In the genomic region with DNA sequence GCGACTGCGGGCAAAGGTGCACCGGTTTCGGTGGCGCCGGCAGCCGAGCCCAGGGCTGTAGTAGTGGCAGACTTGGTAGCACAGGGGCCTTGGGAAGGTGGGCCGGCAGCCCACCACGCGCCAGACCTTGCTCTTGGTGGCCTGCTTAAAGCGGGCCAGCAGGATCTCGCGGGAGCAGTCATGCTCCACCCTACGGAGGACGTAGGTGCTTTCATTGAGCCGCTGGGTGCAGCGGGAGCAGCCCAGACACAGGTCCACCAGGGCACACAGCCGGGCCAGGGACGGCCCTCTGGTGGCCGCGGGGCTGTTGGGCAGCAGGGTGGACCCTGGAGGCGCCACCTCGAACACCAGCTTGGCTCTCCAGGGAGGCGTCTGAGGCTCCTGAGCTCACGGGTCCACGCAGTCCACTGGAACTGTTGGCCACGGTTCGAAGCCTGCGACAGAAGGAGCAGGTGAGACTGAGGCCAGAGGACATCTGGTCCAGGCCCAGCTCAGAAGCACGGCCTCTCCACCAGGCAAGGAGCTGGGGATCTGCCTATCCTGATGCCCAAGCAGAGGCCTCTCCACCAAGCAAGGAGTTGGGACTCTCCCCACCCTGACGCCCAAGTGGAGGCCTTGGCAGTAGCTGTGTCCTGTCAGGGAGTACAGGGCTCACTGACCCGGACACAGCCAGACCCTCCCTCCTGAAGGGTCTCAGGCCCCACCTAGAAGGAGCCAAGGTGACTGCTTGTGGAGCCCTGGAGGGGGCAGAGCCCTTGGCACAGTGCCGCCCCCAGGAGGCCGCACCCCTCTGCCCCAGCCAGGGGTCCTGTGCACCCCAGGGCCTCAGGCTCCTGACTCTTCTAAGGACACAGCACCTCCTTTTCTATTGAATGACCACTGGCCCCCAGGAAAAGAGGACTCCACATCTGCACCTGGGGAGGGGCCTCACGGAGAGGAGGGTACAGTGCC, we compare ENCODE assay signal across 1 cellular context.
A peak's percentile ranks its signal among the peaks of the same experiment; 100 is the strongest.
TF ChIP-seq lines count a peak whose summit lies in the region.

No MANE protein-coding gene starts in this region.

TF ChIP-seq in HepG2, 621 proteins besides CTCF, POLR2A, EP300 and RAD21 (continued from another document and continues in another):
- TF ChIP-seq, protein P1, sequence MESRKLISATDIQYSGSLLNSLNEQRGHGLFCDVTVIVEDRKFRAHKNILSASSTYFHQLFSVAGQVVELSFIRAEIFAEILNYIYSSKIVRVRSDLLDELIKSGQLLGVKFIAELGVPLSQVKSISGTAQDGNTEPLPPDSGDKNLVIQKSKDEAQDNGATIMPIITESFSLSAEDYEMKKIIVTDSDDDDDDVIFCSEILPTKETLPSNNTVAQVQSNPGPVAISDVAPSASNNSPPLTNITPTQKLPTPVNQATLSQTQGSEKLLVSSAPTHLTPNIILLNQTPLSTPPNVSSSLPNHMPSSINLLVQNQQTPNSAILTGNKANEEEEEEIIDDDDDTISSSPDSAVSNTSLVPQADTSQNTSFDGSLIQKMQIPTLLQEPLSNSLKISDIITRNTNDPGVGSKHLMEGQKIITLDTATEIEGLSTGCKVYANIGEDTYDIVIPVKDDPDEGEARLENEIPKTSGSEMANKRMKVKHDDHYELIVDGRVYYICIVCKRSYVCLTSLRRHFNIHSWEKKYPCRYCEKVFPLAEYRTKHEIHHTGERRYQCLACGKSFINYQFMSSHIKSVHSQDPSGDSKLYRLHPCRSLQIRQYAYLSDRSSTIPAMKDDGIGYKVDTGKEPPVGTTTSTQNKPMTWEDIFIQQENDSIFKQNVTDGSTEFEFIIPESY (CRISPR knock-in tag; IDR thresholded peaks at IDR 0.05), result peak; percentile 100
- TF ChIP-seq DNMT1 (CRISPR knock-in tag; IDR thresholded peaks at IDR 0.05), result no peak; the same call in 1 of the 2 replicates
- TF ChIP-seq CBX2 (IDR thresholded peaks at IDR 0.05; ENCODE audit: low read depth, low read length), result no peak
- TF ChIP-seq CBX2 (CRISPR knock-in tag; IDR thresholded peaks at IDR 0.05; ENCODE audit: low read depth), result no peak
- no peak for TF ChIP-seq MTA3 (CRISPR knock-in tag; IDR thresholded peaks at IDR 0.05)
- TF ChIP-seq ZNF296 (CRISPR knock-in tag; conservative IDR thresholded peaks at IDR 0.05), result peak; percentile 61; the same call in 1 of the 2 replicates
- TF ChIP-seq, protein P2, sequence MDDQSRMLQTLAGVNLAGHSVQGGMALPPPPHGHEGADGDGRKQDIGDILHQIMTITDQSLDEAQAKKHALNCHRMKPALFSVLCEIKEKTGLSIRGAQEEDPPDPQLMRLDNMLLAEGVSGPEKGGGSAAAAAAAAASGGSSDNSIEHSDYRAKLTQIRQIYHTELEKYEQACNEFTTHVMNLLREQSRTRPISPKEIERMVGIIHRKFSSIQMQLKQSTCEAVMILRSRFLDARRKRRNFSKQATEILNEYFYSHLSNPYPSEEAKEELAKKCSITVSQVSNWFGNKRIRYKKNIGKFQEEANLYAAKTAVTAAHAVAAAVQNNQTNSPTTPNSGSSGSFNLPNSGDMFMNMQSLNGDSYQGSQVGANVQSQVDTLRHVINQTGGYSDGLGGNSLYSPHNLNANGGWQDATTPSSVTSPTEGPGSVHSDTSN (CRISPR knock-in tag; IDR thresholded peaks at IDR 0.05; ENCODE audit: borderline replicate concordance), result no peak
- TF ChIP-seq NFIB (CRISPR knock-in tag; IDR thresholded peaks at IDR 0.05; ENCODE audit: borderline replicate concordance), result no peak
- no peak; the same call in 1 of the 2 replicates for TF ChIP-seq BORCS8-MEF2B (CRISPR knock-in tag; IDR thresholded peaks at IDR 0.05)
- peak; percentile 62; the same call in 1 of the 2 replicates for TF ChIP-seq SAFB2 (CRISPR knock-in tag; IDR thresholded peaks at IDR 0.05; ENCODE audit: borderline replicate concordance, low read depth)
- no peak for TF ChIP-seq NKX3-1 (CRISPR knock-in tag; IDR thresholded peaks at IDR 0.05)
- TF ChIP-seq, protein P3, sequence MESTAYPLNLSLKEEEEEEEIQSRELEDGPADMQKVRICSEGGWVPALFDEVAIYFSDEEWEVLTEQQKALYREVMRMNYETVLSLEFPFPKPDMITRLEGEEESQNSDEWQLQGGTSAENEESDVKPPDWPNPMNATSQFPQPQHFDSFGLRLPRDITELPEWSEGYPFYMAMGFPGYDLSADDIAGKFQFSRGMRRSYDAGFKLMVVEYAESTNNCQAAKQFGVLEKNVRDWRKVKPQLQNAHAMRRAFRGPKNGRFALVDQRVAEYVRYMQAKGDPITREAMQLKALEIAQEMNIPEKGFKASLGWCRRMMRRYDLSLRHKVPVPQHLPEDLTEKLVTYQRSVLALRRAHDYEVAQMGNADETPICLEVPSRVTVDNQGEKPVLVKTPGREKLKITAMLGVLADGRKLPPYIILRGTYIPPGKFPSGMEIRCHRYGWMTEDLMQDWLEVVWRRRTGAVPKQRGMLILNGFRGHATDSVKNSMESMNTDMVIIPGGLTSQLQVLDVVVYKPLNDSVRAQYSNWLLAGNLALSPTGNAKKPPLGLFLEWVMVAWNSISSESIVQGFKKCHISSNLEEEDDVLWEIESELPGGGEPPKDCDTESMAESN (CRISPR knock-in tag; conservative IDR thresholded peaks at IDR 0.05), result no peak
- TF ChIP-seq MTF1 (CRISPR knock-in tag; IDR thresholded peaks at IDR 0.05), result no peak
- no peak for TF ChIP-seq ZMAT3 (CRISPR knock-in tag; conservative IDR thresholded peaks at IDR 0.05)
- TF ChIP-seq ZNF572 (CRISPR knock-in tag; IDR thresholded peaks at IDR 0.05), result 0 out of 2 replicates have a peak, but pooled peaks have one; percentile 8
- TF ChIP-seq ELF3 (CRISPR knock-in tag; IDR thresholded peaks at IDR 0.05), result 0 out of 2 replicates have a peak, but pooled peaks have one; percentile 8
- no peak for TF ChIP-seq SNAPC2 (CRISPR knock-in tag; IDR thresholded peaks at IDR 0.05)
- TF ChIP-seq RFXANK (CRISPR knock-in tag; IDR thresholded peaks at IDR 0.05), result 0 out of 2 replicates have a peak, but pooled peaks have one; percentile 8
- peak; percentile 46; the same call in 1 of the 2 replicates for TF ChIP-seq ZFX (CRISPR knock-in tag; IDR thresholded peaks at IDR 0.05; ENCODE audit: low read depth)
- no peak for TF ChIP-seq MTF2 (CRISPR knock-in tag; IDR thresholded peaks at IDR 0.05; ENCODE audit: borderline replicate concordance)
- TF ChIP-seq SRSF9 (IDR thresholded peaks at IDR 0.05; ENCODE audit: borderline replicate concordance, insufficient read depth, low read depth, low read length, poor library complexity, severe bottlenecking), result no peak
- peak; percentile 59 for TF ChIP-seq STAG1 (CRISPR knock-in tag; IDR thresholded peaks at IDR 0.05)
- TF ChIP-seq ZNF546 (CRISPR knock-in tag; conservative IDR thresholded peaks at IDR 0.05), result 0 out of 2 replicates have a peak, but pooled peaks have one; percentile 27
- TF ChIP-seq ZNF556 (CRISPR knock-in tag; IDR thresholded peaks at IDR 0.05; ENCODE audit: borderline replicate concordance), result 0 out of 2 replicates have a peak, but pooled peaks have one; percentile 67
- no peak for TF ChIP-seq ZNF124 (CRISPR knock-in tag; IDR thresholded peaks at IDR 0.05)
- no peak for TF ChIP-seq ZFP41 (CRISPR knock-in tag; IDR thresholded peaks at IDR 0.05; ENCODE audit: borderline replicate concordance)
- no peak for TF ChIP-seq CBX1 (IDR thresholded peaks at IDR 0.05; ENCODE audit: low read depth)
- TF ChIP-seq, protein P4, sequence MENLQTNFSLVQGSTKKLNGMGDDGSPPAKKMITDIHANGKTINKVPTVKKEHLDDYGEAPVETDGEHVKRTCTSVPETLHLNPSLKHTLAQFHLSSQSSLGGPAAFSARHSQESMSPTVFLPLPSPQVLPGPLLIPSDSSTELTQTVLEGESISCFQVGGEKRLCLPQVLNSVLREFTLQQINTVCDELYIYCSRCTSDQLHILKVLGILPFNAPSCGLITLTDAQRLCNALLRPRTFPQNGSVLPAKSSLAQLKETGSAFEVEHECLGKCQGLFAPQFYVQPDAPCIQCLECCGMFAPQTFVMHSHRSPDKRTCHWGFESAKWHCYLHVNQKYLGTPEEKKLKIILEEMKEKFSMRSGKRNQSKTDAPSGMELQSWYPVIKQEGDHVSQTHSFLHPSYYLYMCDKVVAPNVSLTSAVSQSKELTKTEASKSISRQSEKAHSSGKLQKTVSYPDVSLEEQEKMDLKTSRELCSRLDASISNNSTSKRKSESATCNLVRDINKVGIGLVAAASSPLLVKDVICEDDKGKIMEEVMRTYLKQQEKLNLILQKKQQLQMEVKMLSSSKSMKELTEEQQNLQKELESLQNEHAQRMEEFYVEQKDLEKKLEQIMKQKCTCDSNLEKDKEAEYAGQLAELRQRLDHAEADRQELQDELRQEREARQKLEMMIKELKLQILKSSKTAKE (CRISPR knock-in tag; IDR thresholded peaks at IDR 0.05; ENCODE audit: borderline replicate concordance), result no peak
- TF ChIP-seq SATB2 (CRISPR knock-in tag; IDR thresholded peaks at IDR 0.05), result no peak
- TF ChIP-seq RXRA (CRISPR knock-in tag; IDR thresholded peaks at IDR 0.05), result peak; percentile 82; the same call in 1 of the 2 replicates
- peak; percentile 37; the same call in 1 of the 2 replicates for TF ChIP-seq NRL (CRISPR knock-in tag; IDR thresholded peaks at IDR 0.05; ENCODE audit: borderline replicate concordance)
- no peak for TF ChIP-seq TBL1XR1 (IDR thresholded peaks at IDR 0.05; ENCODE audit: borderline replicate concordance, low read length, partially characterized antibody)
- TF ChIP-seq, protein P5, sequence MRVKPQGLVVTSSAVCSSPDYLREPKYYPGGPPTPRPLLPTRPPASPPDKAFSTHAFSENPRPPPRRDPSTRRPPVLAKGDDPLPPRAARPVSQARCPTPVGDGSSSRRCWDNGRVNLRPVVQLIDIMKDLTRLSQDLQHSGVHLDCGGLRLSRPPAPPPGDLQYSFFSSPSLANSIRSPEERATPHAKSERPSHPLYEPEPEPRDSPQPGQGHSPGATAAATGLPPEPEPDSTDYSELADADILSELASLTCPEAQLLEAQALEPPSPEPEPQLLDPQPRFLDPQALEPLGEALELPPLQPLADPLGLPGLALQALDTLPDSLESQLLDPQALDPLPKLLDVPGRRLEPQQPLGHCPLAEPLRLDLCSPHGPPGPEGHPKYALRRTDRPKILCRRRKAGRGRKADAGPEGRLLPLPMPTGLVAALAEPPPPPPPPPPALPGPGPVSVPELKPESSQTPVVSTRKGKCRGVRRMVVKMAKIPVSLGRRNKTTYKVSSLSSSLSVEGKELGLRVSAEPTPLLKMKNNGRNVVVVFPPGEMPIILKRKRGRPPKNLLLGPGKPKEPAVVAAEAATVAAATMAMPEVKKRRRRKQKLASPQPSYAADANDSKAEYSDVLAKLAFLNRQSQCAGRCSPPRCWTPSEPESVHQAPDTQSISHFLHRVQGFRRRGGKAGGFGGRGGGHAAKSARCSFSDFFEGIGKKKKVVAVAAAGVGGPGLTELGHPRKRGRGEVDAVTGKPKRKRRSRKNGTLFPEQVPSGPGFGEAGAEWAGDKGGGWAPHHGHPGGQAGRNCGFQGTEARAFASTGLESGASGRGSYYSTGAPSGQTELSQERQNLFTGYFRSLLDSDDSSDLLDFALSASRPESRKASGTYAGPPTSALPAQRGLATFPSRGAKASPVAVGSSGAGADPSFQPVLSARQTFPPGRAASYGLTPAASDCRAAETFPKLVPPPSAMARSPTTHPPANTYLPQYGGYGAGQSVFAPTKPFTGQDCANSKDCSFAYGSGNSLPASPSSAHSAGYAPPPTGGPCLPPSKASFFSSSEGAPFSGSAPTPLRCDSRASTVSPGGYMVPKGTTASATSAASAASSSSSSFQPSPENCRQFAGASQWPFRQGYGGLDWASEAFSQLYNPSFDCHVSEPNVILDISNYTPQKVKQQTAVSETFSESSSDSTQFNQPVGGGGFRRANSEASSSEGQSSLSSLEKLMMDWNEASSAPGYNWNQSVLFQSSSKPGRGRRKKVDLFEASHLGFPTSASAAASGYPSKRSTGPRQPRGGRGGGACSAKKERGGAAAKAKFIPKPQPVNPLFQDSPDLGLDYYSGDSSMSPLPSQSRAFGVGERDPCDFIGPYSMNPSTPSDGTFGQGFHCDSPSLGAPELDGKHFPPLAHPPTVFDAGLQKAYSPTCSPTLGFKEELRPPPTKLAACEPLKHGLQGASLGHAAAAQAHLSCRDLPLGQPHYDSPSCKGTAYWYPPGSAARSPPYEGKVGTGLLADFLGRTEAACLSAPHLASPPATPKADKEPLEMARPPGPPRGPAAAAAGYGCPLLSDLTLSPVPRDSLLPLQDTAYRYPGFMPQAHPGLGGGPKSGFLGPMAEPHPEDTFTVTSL (CRISPR knock-in tag; IDR thresholded peaks at IDR 0.05; ENCODE audit: borderline replicate concordance), result no peak
- no peak for TF ChIP-seq SUZ12 (IDR thresholded peaks at IDR 0.05; ENCODE audit: low read depth, low read length)
- TF ChIP-seq JUND (CRISPR knock-in tag; IDR thresholded peaks at IDR 0.05), result no peak
- TF ChIP-seq CHCHD3 (CRISPR knock-in tag; IDR thresholded peaks at IDR 0.05), result no peak
- peak; percentile 57; the same call in 1 of the 2 replicates for TF ChIP-seq SPEN (CRISPR knock-in tag; IDR thresholded peaks at IDR 0.05; ENCODE audit: low read depth)
- TF ChIP-seq, protein P6, sequence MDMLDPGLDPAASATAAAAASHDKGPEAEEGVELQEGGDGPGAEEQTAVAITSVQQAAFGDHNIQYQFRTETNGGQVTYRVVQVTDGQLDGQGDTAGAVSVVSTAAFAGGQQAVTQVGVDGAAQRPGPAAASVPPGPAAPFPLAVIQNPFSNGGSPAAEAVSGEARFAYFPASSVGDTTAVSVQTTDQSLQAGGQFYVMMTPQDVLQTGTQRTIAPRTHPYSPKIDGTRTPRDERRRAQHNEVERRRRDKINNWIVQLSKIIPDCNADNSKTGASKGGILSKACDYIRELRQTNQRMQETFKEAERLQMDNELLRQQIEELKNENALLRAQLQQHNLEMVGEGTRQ (IDR thresholded peaks at IDR 0.05; ENCODE audit: low read depth, low read length), result no peak
- TF ChIP-seq, protein P6 (CRISPR knock-in tag; IDR thresholded peaks at IDR 0.05; ENCODE audit: borderline replicate concordance), result no peak; the same call in 1 of the 2 replicates
- TF ChIP-seq ZNF431 (CRISPR knock-in tag; IDR thresholded peaks at IDR 0.05; ENCODE audit: borderline replicate concordance, low read depth), result no peak
- no peak for TF ChIP-seq ZNF549 (CRISPR knock-in tag; IDR thresholded peaks at IDR 0.05)
- TF ChIP-seq GLI4 (CRISPR knock-in tag; IDR thresholded peaks at IDR 0.05; ENCODE audit: borderline replicate concordance), result no peak
- TF ChIP-seq DNMT3B (CRISPR knock-in tag; conservative IDR thresholded peaks at IDR 0.05), result no peak
- no peak for TF ChIP-seq FOXC1 (CRISPR knock-in tag; IDR thresholded peaks at IDR 0.05; ENCODE audit: borderline replicate concordance)
- peak; percentile 32; the same call in 1 of the 2 replicates for TF ChIP-seq ZNF839 (CRISPR knock-in tag; IDR thresholded peaks at IDR 0.05; ENCODE audit: borderline replicate concordance)
- TF ChIP-seq SAP130 (CRISPR knock-in tag; IDR thresholded peaks at IDR 0.05; ENCODE audit: low read depth), result 0 out of 2 replicates have a peak, but pooled peaks have one; percentile 18
- TF ChIP-seq ZNF501 (CRISPR knock-in tag; IDR thresholded peaks at IDR 0.05), result 0 out of 2 replicates have a peak, but pooled peaks have one; percentile 42
- TF ChIP-seq JUN (CRISPR knock-in tag; IDR thresholded peaks at IDR 0.05), result no peak
- TF ChIP-seq KDM4B (CRISPR knock-in tag; IDR thresholded peaks at IDR 0.05), result no peak
